1 cellular context compared by ENCODE assay signal in genomic region chr6:43202451-43202850, GRCh38.
TF ChIP-seq lines count a peak whose summit lies in the region.

No MANE protein-coding gene starts in this region.

TF ChIP-seq in H1, 55 proteins besides CTCF, POLR2A, EP300 and RAD21:
- TF ChIP-seq RBBP5 (IDR thresholded peaks at IDR 0.05; ENCODE audit: borderline replicate concordance, low read depth, low read length) = no peak
- TF ChIP-seq BACH1 (IDR thresholded peaks at IDR 0.05; ENCODE audit: low read length) = no peak
- TF ChIP-seq HDAC2 (IDR thresholded peaks at IDR 0.05; ENCODE audit: borderline replicate concordance in 1 of 2, low read depth in 2 of 2, low read length in 2 of 2) = no peak
- TF ChIP-seq RFX5 (IDR thresholded peaks at IDR 0.05; ENCODE audit: borderline replicate concordance, low read depth, low read length) = no peak
TF ChIP-seq in H1: peak in this region for 0.
